Comparison of ENCODE assay signal across 28 cellular contexts in the genomic region with DNA sequence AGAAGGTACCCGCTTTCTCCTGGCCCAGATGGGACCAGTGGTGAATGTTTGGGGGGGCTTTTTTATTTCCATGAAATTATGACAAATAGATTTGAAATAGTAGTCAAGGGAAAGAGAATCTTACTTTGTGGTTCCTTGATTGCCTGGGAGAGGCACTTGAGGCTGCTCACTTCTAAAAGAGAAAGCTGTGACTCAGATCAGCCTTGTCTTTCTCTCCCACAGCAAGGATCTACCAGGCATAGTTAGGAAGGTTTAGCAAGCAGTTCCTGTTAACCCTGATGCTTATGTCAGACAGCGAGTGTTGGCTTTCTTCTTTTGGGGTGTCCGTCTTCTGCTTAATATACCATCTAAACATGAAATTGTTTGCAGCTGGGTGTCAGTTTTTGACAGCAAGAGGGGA.
"Had no signal": no experiment of that assay in that cellular context is flagged by ENCODE, and none has a peak within 500 bp of the region (broad histone marks: within the 10 kb centered on the region; RNA-seq: fewer than 3 reads in every experiment).

No MANE protein-coding gene starts in this region.

- ATAC-seq: activated CD4-positive, CD25-positive, alpha-beta regulatory T cell treated with anti-CD3 and anti-CD28 coated beads, Interleukin-2, amount 50 U/mL, for 24 hours; body of pancreas; foreskin keratinocyte; left lobe of liver; lower lobe of right lung; mucosa of descending colon; pancreas; sciatic nerve had no signal

- H3K4me1 Mint-ChIP-seq: naive B cell had no signal

- H3K4me1 ChIP-seq: body of pancreas, esophagus muscularis mucosa, foreskin keratinocyte, lower lobe of right lung, pancreas, prostate gland, transverse colon had no signal

- H3K36me3 ChIP-seq: esophagus muscularis mucosa, lower lobe of right lung, pancreas, prostate gland, transverse colon, WERI-Rb-1 had no signal

- H3K27me3 ChIP-seq: body of pancreas, esophagus muscularis mucosa, foreskin keratinocyte, pancreas, transverse colon had no signal

- H3K9me3 Mint-ChIP-seq: activated CD4-positive, alpha-beta memory T cell treated with anti-CD3 and anti-CD28 coated beads, Interleukin-2, amount 10 ng/mL, durations not matched to agents 7 days and 5 days; activated CD4-positive, alpha-beta T cell treated with anti-CD3 and anti-CD28 coated beads, Interleukin-2, amount 10 ng/mL, durations not matched to agents 24 days and 14 days; activated naive CD4-positive, alpha-beta T cell treated with anti-CD3 and anti-CD28 coated beads, Interleukin-2, amount 50 U/mL, for 72 hours; activated T-cell treated with anti-CD3 and anti-CD28 coated beads, Interleukin-2, amount 50 U/mL, for 24 hours; T-helper 1 cell treated with Interleukin-12 subunit alpha and Interleukin-12 subunit beta and Interleukin-4 antibody, amounts not matched to agents 30 μg/mL and 1 μg/mL, for 36 hours had no signal

- H3K36me3 Mint-ChIP-seq: activated naive CD4-positive, alpha-beta T cell treated with anti-CD3 and anti-CD28 coated beads, Interleukin-2, amount 50 U/mL, for 72 hours; naive B cell had no signal

- DNase-seq: activated CD4-positive, alpha-beta memory T cell treated with anti-CD3 and anti-CD28 coated beads, Interleukin-2, amount 10 ng/mL, durations not matched to agents 7 days and 5 days; activated CD4-positive, alpha-beta T cell treated with anti-CD3 and anti-CD28 coated beads, Interleukin-2, amount 10 ng/mL, durations not matched to agents 24 days and 14 days; activated CD8-positive, alpha-beta memory T cell treated with anti-CD3 and anti-CD28 coated beads, Interleukin-2, amount 50 U/mL, for 48 hours; activated naive CD4-positive, alpha-beta T cell; activated T-cell treated with anti-CD3 and anti-CD28 coated beads, Interleukin-2, amount 50 U/mL, for 24 hours; body of pancreas; dermis blood vessel endothelial cell; effector CD4-positive, alpha-beta T cell; foreskin keratinocyte; kidney glomerular epithelial cell; lower lobe of right lung; mucosa of descending colon; naive B cell; pancreas; retina; small intestine; stimulated activated CD4-positive, alpha-beta T cell treated with anti-CD3 and anti-CD28 coated beads, Interleukin-4, amount 100 ng/mL, for 4 hours; stimulated activated naive CD4-positive, alpha-beta T cell; T-helper 9 cell; transverse colon; WERI-Rb-1 had no signal

- H3K4me3 Mint-ChIP-seq: activated CD4-positive, alpha-beta memory T cell treated with anti-CD3 and anti-CD28 coated beads, Interleukin-2, amount 10 ng/mL, durations not matched to agents 7 days and 5 days; activated CD4-positive, alpha-beta T cell treated with anti-CD3 and anti-CD28 coated beads, Interleukin-2, amount 10 ng/mL, durations not matched to agents 24 days and 14 days; activated T-cell treated with anti-CD3 and anti-CD28 coated beads, Interleukin-2, amount 50 U/mL, for 24 hours; naive B cell; T-helper 1 cell treated with Interleukin-12 subunit alpha and Interleukin-12 subunit beta and Interleukin-4 antibody, amounts not matched to agents 30 μg/mL and 1 μg/mL, for 36 hours had no signal

- H3K27ac Mint-ChIP-seq: activated CD4-positive, alpha-beta memory T cell treated with anti-CD3 and anti-CD28 coated beads, Interleukin-2, amount 10 ng/mL, durations not matched to agents 7 days and 5 days; activated CD4-positive, alpha-beta T cell treated with anti-CD3 and anti-CD28 coated beads, Interleukin-2, amount 10 ng/mL, durations not matched to agents 24 days and 14 days; activated naive CD4-positive, alpha-beta T cell treated with anti-CD3 and anti-CD28 coated beads, Interleukin-2, amount 50 U/mL, for 72 hours; activated T-cell treated with anti-CD3 and anti-CD28 coated beads, Interleukin-2, amount 50 U/mL, for 24 hours; naive B cell; T-helper 1 cell treated with Interleukin-12 subunit alpha and Interleukin-12 subunit beta and Interleukin-4 antibody, amounts not matched to agents 30 μg/mL and 1 μg/mL, for 36 hours had no signal

- H3K27ac ChIP-seq: body of pancreas, esophagus muscularis mucosa, foreskin keratinocyte, lower lobe of right lung, pancreas, prostate gland, transverse colon, WERI-Rb-1 had no signal

- H3K9me3 ChIP-seq: body of pancreas, esophagus muscularis mucosa, lower lobe of right lung, mucosa of descending colon, pancreas, prostate gland, transverse colon had no signal

- H3K4me3 ChIP-seq: body of pancreas, esophagus muscularis mucosa, lower lobe of right lung, mucosa of descending colon, pancreas, prostate gland, transverse colon had no signal
